Comparison of ENCODE assay signal across 8 cellular contexts in the genomic region with DNA sequence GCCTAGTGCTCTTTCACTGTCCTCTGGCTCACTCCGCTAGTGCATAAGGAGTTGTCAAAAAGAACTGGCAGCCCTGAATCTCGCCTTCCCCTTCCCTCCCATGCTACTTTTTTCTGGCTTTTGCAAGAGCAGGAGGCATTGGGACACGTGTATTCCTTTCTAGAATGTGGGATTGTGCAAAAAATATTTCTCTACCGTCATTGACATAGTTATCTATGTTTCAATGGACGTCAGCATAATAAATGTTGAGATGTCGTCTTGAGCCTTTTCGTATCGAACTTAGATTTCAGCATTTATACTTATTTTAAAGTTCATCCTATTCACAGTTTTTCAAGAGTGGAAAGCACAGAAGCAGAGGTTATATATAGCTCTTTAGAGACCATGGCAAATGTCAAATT. TPM values are rescaled to one million over a fixed set of nuclear protein-coding genes. Genes with fewer than 3 reads are reported as not detected.
DNase-seq lines count a peak whose midpoint lies in the region; ATAC-seq and TF ChIP-seq lines count a peak whose summit lies in the region.

No MANE protein-coding gene starts in this region.

- H3K9me2 ChIP-seq in Karpas-422 (replicated peaks; ENCODE audit: insufficient read depth, low read length): no peaks in the 10 kb centered on the region

- DNase-seq in AG04450 (ENCODE audit: low read depth, low spot score): no peak
- DNase-seq in Karpas-422: no peak
- DNase-seq in coronary artery (ENCODE audit: low spot score): no peak
- no peak for DNase-seq in naive thymus-derived CD4-positive, alpha-beta T cell
- DNase-seq in NCI-H2081 (lab: John Stamatoyannopoulos, UW): no peak
- no peak for DNase-seq in left colon
- DNase-seq in NCI-H226: no peak
- no peak for DNase-seq in posterior vena cava (ENCODE audit: low spot score)

- H3K36me3 Mint-ChIP-seq in naive thymus-derived CD4-positive, alpha-beta T cell: peaks cover 0 to 18% (median 9%) of the 10 kb centered on the region in 5 donors

- H3K27me3 ChIP-seq in AG04450 (ENCODE audit: control insufficient read depth, insufficient read depth, low read length) (no peaks in the 10 kb centered on the region), Karpas-422 (ENCODE audit: low read length) (no peaks in the 10 kb centered on the region)
- H3K27me3 ChIP-seq in naive thymus-derived CD4-positive, alpha-beta T cell (ENCODE audit: control insufficient read depth in 2 of 2, insufficient read depth in 2 of 2, low read length in 2 of 2): no peaks in the 10 kb centered on the region

- intact Hi-C loops in naive thymus-derived CD4-positive, alpha-beta T cell (cut with micrococcal nuclease): loop anchor here (1.0 to 10.0 kb wide), 5 partner anchors 45 to 579 kb away; no protein-coding TSS in a partner anchor
- intact Hi-C loops in left colon (cut with DNase I, micrococcal nuclease): no loop called here
- intact Hi-C loops in posterior vena cava (cut with DNase I): no loop called here

- H3K4me3 ChIP-seq in AG04450 (ENCODE audit: low read depth, low read length): peak overlapping the region; percentile 89
- H3K4me3 ChIP-seq in Karpas-422 (ENCODE audit: low read length): peak overlapping the region; percentile 93
- H3K4me3 ChIP-seq in coronary artery: peak overlapping the region; percentile 81
- peak overlapping the region; percentile 80 for H3K4me3 ChIP-seq in naive thymus-derived CD4-positive, alpha-beta T cell (ENCODE audit: low read length)

- H3K4me1 Mint-ChIP-seq in naive thymus-derived CD4-positive, alpha-beta T cell: peaks cover 14 to 34% (median 27%) of the 10 kb centered on the region in 7 donors

- ATAC-seq in naive thymus-derived CD4-positive, alpha-beta T cell: no peak
- no peak for ATAC-seq in left colon

- peak overlapping the region; percentile 91 for H3K4me2 ChIP-seq in Karpas-422 (ENCODE audit: low read depth, low read length, poor library complexity, severe bottlenecking)

- peak overlapping the region; percentile 96 to 99 (median 98) for H3K27ac Mint-ChIP-seq in naive thymus-derived CD4-positive, alpha-beta T cell

- peaks cover 24% of the 10 kb centered on the region for H3K79me2 ChIP-seq in Karpas-422 (ENCODE audit: low read length)

- H3K27me3 Mint-ChIP-seq in naive thymus-derived CD4-positive, alpha-beta T cell: peaks cover 8 to 17% (median 13%) of the 10 kb centered on the region in 5 donors

- H3K9me3 Mint-ChIP-seq in naive thymus-derived CD4-positive, alpha-beta T cell: peaks cover 0 to 8% (median 0%) of the 10 kb centered on the region in 11 donors

- peaks cover 30% of the 10 kb centered on the region for H3K36me3 ChIP-seq in Karpas-422 (ENCODE audit: insufficient read depth, low read length)
- H3K36me3 ChIP-seq in naive thymus-derived CD4-positive, alpha-beta T cell (ENCODE audit: control insufficient read depth in 2 of 3, insufficient read depth in 3 of 3, low read length in 3 of 3): peaks cover 0 to 13% (median 11%) of the 10 kb centered on the region in 3 experiments

- POLR2A ChIA-PET in AG04450 (lab: Yijun Ruan, JAX): interaction anchor here (1.0 to 1.5 kb wide), 4 partner anchors 28 to 133 kb away, joined by 4 to 17 read pairs (median 6); no protein-coding TSS in a partner anchor
- POLR2A ChIA-PET in naive thymus-derived CD4-positive, alpha-beta T cell (lab: Charles Lee): interaction anchor here (1.0 to 1.4 kb wide), 5 partner anchors 10 to 474 kb away, joined by 3 to 4 read pairs (median 3); no protein-coding TSS in a partner anchor

- H4K20me1 ChIP-seq in Karpas-422 (ENCODE audit: insufficient read depth, low read depth, low read length): no peaks in the 10 kb centered on the region; the same call in 1 of the 2 replicates

- peak overlapping the region; percentile 81 to 99 (median 96) for H3K4me3 Mint-ChIP-seq in naive thymus-derived CD4-positive, alpha-beta T cell

- H2AFZ ChIP-seq in Karpas-422 (ENCODE audit: low read length): no peak overlapping the region

- H3K9ac ChIP-seq in Karpas-422 (ENCODE audit: low read length): peak overlapping the region; percentile 94

- H3K27ac ChIP-seq in AG04450 (ENCODE audit: low read depth, low read length): no peak overlapping the region
- peak overlapping the region; percentile 45 for H3K27ac ChIP-seq in Karpas-422 (ENCODE audit: low read length)
- peak overlapping the region; percentile 97 to 98 for H3K27ac ChIP-seq in coronary artery
- peak overlapping the region; percentile 94 for H3K27ac ChIP-seq in naive thymus-derived CD4-positive, alpha-beta T cell (ENCODE audit: low read depth, low read length)

- CTCF ChIA-PET in AG04450 (lab: Charles Lee): interaction anchor here (0.9 to 2.1 kb wide), 5 partner anchors 37 to 159 kb away, joined by 3 to 10 read pairs (median 3); no protein-coding TSS in a partner anchor
- CTCF ChIA-PET in naive thymus-derived CD4-positive, alpha-beta T cell (lab: Charles Lee): interaction anchor here (0.7 to 1.0 kb wide), 2 partner anchors 30 to 130 kb away, joined by 4 to 5 read pairs; no protein-coding TSS in a partner anchor

- peaks cover 22% of the 10 kb centered on the region for H3K4me1 ChIP-seq in Karpas-422 (ENCODE audit: low read length)
- peaks cover 5 to 9% of the 10 kb centered on the region in 2 donors for H3K4me1 ChIP-seq in naive thymus-derived CD4-positive, alpha-beta T cell (ENCODE audit: control insufficient read depth in 2 of 2, insufficient read depth in 2 of 2, low read length in 2 of 2)

- H3K9me3 ChIP-seq in AG04450 (ENCODE audit: control insufficient read depth, insufficient read depth, low read length) (no peaks in the 10 kb centered on the region), Karpas-422 (ENCODE audit: low read length) (no peaks in the 10 kb centered on the region)
- no peaks in the 10 kb centered on the region for H3K9me3 ChIP-seq in naive thymus-derived CD4-positive, alpha-beta T cell (ENCODE audit: control insufficient read depth in 2 of 3, low read length in 3 of 3)

- TF ChIP-seq CTCF in AG04450 (IDR thresholded peaks at IDR 0.05; ENCODE audit: low read depth, low read length) (no peak), coronary artery (IDR thresholded peaks at IDR 0.05) (no peak)

RNA-seq across cellular contexts. Expression of gene ING3, which starts 0.7 kb away (rescaled TPM):
- 9.8 and 14.5 TPM in 2 replicates for polyA plus RNA-seq in AG04450 (2011; rRNA removed)
- polyA minus RNA-seq in AG04450 (2011; rRNA and poly(A)+ RNA removed): 6.3 and 10.1 TPM in 2 replicates
- total RNA-seq in Karpas-422 (2014; rRNA removed; shearing (Covaris generic); ENCODE audit: low replicate concordance): 8.7 and 20.2 TPM in 2 replicates
- 10 to 100 TPM; 26.4 to 36.1 (median 27.7) TPM for total RNA-seq in naive thymus-derived CD4-positive, alpha-beta T cell
- 10 to 100 TPM; 29.9 to 35.8 TPM for polyA plus RNA-seq in naive thymus-derived CD4-positive, alpha-beta T cell
- total RNA-seq in left colon: 10 to 100 TPM; 13.6 to 15.6 TPM
- 10 to 100 TPM; 13.8 to 17.2 TPM for total RNA-seq in posterior vena cava

RNA-seq across cellular contexts. Expression of gene CPED1, which starts 37.2 kb away (rescaled TPM):
- polyA plus RNA-seq in AG04450 (2011; rRNA removed): 47.6 and 52.0 TPM in 2 replicates
- 87.6 and 120 TPM in 2 replicates for polyA minus RNA-seq in AG04450 (2011; rRNA and poly(A)+ RNA removed)
- 0.04 and 1.2 TPM in 2 replicates for total RNA-seq in Karpas-422 (2014; rRNA removed; shearing (Covaris generic); ENCODE audit: low replicate concordance)
- 1 to 10 TPM in 1 of 5 experiments, under 1 TPM in 4; 0.10 to 4.5 (median 0.40) TPM for total RNA-seq in naive thymus-derived CD4-positive, alpha-beta T cell
- not detected for polyA plus RNA-seq in naive thymus-derived CD4-positive, alpha-beta T cell
- total RNA-seq in left colon (10 to 100 TPM in 1 of 2 donors, 1 to 10 TPM in 1; 3.4 to 15.9 TPM), posterior vena cava (100 to 1,000 TPM in 1 of 2 donors, 10 to 100 TPM in 1; 99.6 to 120 TPM)

Comparison
In these comparisons a context has a peak if more than half of its experiments do, and no peak if none do; other contexts are left out.
1. RNA of gene CPED1, which starts 37.2 kb away (total RNA-seq): 99.6 to 120 TPM in posterior vena cava; 3.4 to 15.9 TPM in left colon, 0.10 to 4.5 TPM in naive thymus-derived CD4-positive, alpha-beta T cell and 0.04 to 1.2 TPM in Karpas-422; every median in the first group is over 4 times any median in the second.
2. intact Hi-C loops: an anchor here in naive thymus-derived CD4-positive, alpha-beta T cell (1.0 to 10.0 kb wide); none called in left colon and posterior vena cava.
3. Peak in every context shown above with its lines, with median percentiles within 50 percentile points of each other: H3K4me3 ChIP-seq.